Comparison of ENCODE assay signal across 29 cellular contexts in genomic region chr2:235430366-235431083, GRCh38.
"Had no signal": no experiment of that assay in that cellular context is flagged by ENCODE, and none has a peak within 500 bp of the region (broad histone marks: within the 10 kb centered on the region; RNA-seq: fewer than 3 reads in every experiment).

No MANE protein-coding gene starts in this region.

- H3K27me3 ChIP-seq: neural progenitor cell, ovary, spleen, suprapubic skin, thyroid gland, transverse colon, upper lobe of left lung had no signal

- H3K9me3 ChIP-seq: ovary, psoas muscle, suprapubic skin, thoracic aorta, thyroid gland, transverse colon, upper lobe of left lung had no signal

- H3K4me1 ChIP-seq: neural progenitor cell, suprapubic skin had no signal

- H3K79me2 ChIP-seq: parathyroid adenoma had no signal

- H3K4me2 ChIP-seq: neural progenitor cell, smooth muscle cell had no signal

- DNase-seq: naive thymus-derived CD4-positive, alpha-beta T cell; natural killer cell; occipital lobe; ovary; posterior cingulate gyrus; psoas muscle; right cardiac atrium; spleen; stimulated activated CD4-positive, alpha-beta T cell treated with anti-CD3 and anti-CD28 coated beads, Interleukin-12 subunit alpha, Interleukin-12 subunit beta, amount 100 ng/mL, for 4 hours; stimulated activated CD4-positive, alpha-beta T cell treated with anti-CD3 and anti-CD28 coated beads, Interleukin-1b, Interleukin-23, amount 100 ng/mL, for 48 hours; stimulated activated CD4-positive, alpha-beta T cell treated with anti-CD3 and anti-CD28 coated beads, Interleukin-4, amount 100 ng/mL, for 1 hour; stimulated activated CD4-positive, alpha-beta T cell treated with anti-CD3 and anti-CD28 coated beads, Interleukin-4, amount 100 ng/mL, for 4 hours; stimulated activated CD8-positive, alpha-beta memory T cell treated with anti-CD3 and anti-CD28 coated beads, Interleukin-4, amount 100 ng/mL, for 48 hours; stimulated activated naive CD4-positive, alpha-beta T cell; stimulated activated naive CD8-positive, alpha-beta T cell treated with anti-CD3 and anti-CD28 coated beads, Interleukin-15, amount 100 ng/mL, for 72 hours; stimulated activated naive CD8-positive, alpha-beta T cell treated with anti-CD3 and anti-CD28 coated beads, Interleukin-15, Interleukin-2, amounts not matched to agents 100 U/mL and 50 U/mL, for 24 hours; substantia nigra; thyroid gland; transverse colon; upper lobe of left lung had no signal

- H3K9ac ChIP-seq: neural progenitor cell, parathyroid adenoma had no signal

- FAIRE-seq: urothelium cell line had no signal

- H2AFZ ChIP-seq: neural progenitor cell, parathyroid adenoma had no signal

- H3K27ac ChIP-seq: neural progenitor cell, ovary, parathyroid adenoma, psoas muscle, skin epidermis, spleen, suprapubic skin, thoracic aorta, thyroid gland, transverse colon, upper lobe of left lung had no signal

- H3K4me3 ChIP-seq: neural progenitor cell, ovary, psoas muscle, skin epidermis, smooth muscle cell, spleen, suprapubic skin, thoracic aorta, thyroid gland, transverse colon, upper lobe of left lung had no signal

- ATAC-seq: naive thymus-derived CD4-positive, alpha-beta T cell; natural killer cell; psoas muscle; right cardiac atrium; sciatic nerve; stimulated activated memory B cell treated with anti-CD40 and anti-IgM and Interleukin-4, amounts not matched to agents 10 μg/mL and 1 μg/mL and 100 μg/mL, for 72 hours; stimulated activated naive CD8-positive, alpha-beta T cell treated with anti-CD3 and anti-CD28 coated beads, Interleukin-15, amount 100 ng/mL, for 72 hours; stimulated activated naive CD8-positive, alpha-beta T cell treated with anti-CD3 and anti-CD28 coated beads, Interleukin-15, Interleukin-2, amounts not matched to agents 100 U/mL and 50 U/mL, for 24 hours had no signal

- H3K36me3 ChIP-seq: neural progenitor cell, ovary, spleen, suprapubic skin, thoracic aorta, thyroid gland, transverse colon, upper lobe of left lung had no signal
